In genomic region chr2:191851159-191851558, GRCh38 we compare ENCODE assay signal across 35 cellular contexts. TPM values are rescaled to one million over a fixed set of nuclear protein-coding genes. Genes with fewer than 3 reads are reported as not detected.
"Had no signal": no experiment of that assay in that cellular context is flagged by ENCODE, and none has a peak within 500 bp of the region (broad histone marks: within the 10 kb centered on the region; RNA-seq: fewer than 3 reads in every experiment).

No MANE protein-coding gene starts in this region.

- H3K27ac ChIP-seq: ascending aorta, cardiac muscle cell, WERI-Rb-1 had no signal

- H3K4me3 ChIP-seq: ascending aorta, cardiac muscle cell had no signal

- ATAC-seq: activated CD4-positive, alpha-beta T cell treated with anti-CD3 and anti-CD28 coated beads for 36 hours; activated CD4-positive, CD25-positive, alpha-beta regulatory T cell treated with anti-CD3 and anti-CD28 coated beads, Interleukin-2, amount 50 U/mL, for 24 hours; activated CD8-positive, alpha-beta memory T cell treated with anti-CD3 and anti-CD28 coated beads, Interleukin-2, amount 10 ng/mL, durations not matched to agents 7 days and 5 days; activated CD8-positive, alpha-beta T cell treated with anti-CD3 and anti-CD28 coated beads, Interleukin-2, amount 10 ng/mL, durations not matched to agents 7 days and 5 days; activated naive CD8-positive, alpha-beta T cell treated with anti-CD3 and anti-CD28 coated beads, Interleukin-2, amount 50 U/mL, for 24 hours; WTC11 had no signal

- H3K36me3 ChIP-seq: ascending aorta, cardiac muscle cell, WERI-Rb-1 had no signal

- H3K9me3 ChIP-seq: ascending aorta had no signal

- FAIRE-seq: bronchial epithelial cell, TTC549 had no signal

- H3K27me3 ChIP-seq: ascending aorta, cardiac muscle cell had no signal

- DNase-seq: activated CD4-positive, alpha-beta memory T cell treated with anti-CD3 and anti-CD28 coated beads, Interleukin-2, amount 10 ng/mL, durations not matched to agents 7 days and 5 days; activated CD4-positive, alpha-beta T cell treated with anti-CD3 and anti-CD28 coated beads for 1 hour; activated CD4-positive, alpha-beta T cell treated with anti-CD3 and anti-CD28 coated beads for 36 hours; activated CD4-positive, alpha-beta T cell treated with anti-CD3 and anti-CD28 coated beads for 48 hours; activated CD4-positive, alpha-beta T cell treated with anti-CD3 and anti-CD28 coated beads, Interleukin-2, amount 10 ng/mL, durations not matched to agents 7 days and 5 days; activated CD4-positive, alpha-beta T cell treated with anti-CD3 and anti-CD28 coated beads, Interleukin-2, amount 50 U/mL, for 48 hours; activated CD4-positive, CD25-positive, alpha-beta regulatory T cell; activated CD8-positive, alpha-beta memory T cell treated with anti-CD3 and anti-CD28 coated beads for 24 hours; activated CD8-positive, alpha-beta memory T cell treated with anti-CD3 and anti-CD28 coated beads, Interleukin-2, amount 10 ng/mL, durations not matched to agents 7 days and 5 days; activated CD8-positive, alpha-beta memory T cell treated with anti-CD3 and anti-CD28 coated beads, Interleukin-2, amount 50 U/mL, for 48 hours; activated CD8-positive, alpha-beta T cell treated with anti-CD3 and anti-CD28 coated beads, Interleukin-2, amount 10 ng/mL, durations not matched to agents 7 days and 5 days; activated effector memory CD4-positive, alpha-beta T cell treated with Interleukin-2 at 50 U/mL for 16 hours; activated gamma-delta T cell; activated naive CD4-positive, alpha-beta T cell treated with anti-CD3 and anti-CD28 coated beads, Interleukin-2, amount 10 ng/mL, durations not matched to agents 7 days and 5 days; activated naive CD4-positive, alpha-beta T cell treated with Interleukin-2 at 50 U/mL for 16 hours; activated naive CD8-positive, alpha-beta T cell treated with anti-CD3 and anti-CD28 coated beads, Interleukin-2, amount 10 ng/mL, durations not matched to agents 7 days and 5 days; activated naive CD8-positive, alpha-beta T cell treated with anti-CD3 and anti-CD28 coated beads, Interleukin-2, amount 50 U/mL, for 24 hours; activated T-cell treated with anti-CD3 and anti-CD28 coated beads, Interleukin-2, amount 50 U/mL, for 24 hours; activated T-cell treated with anti-CD3 and anti-CD28 coated beads, Interleukin-2, amount 50 U/mL, for 48 hours; amygdala; anterior cingulate cortex; caudate nucleus; cerebellar nuclear complex; SW 1271; T-helper 1 cell; T-helper 2 cell; T-helper 9 cell; WERI-Rb-1 had no signal

RNA-seq across cellular contexts. Expression of gene CAVIN2, which starts 4.3 kb away (rescaled TPM):
- total RNA-seq: activated CD4-positive, alpha-beta memory T cell treated with anti-CD3 and anti-CD28 coated beads, Interleukin-2, amount 10 ng/mL, durations not matched to agents 7 days and 5 days; activated CD4-positive, alpha-beta T cell treated with anti-CD3 and anti-CD28 coated beads for 36 hours; activated CD4-positive, alpha-beta T cell treated with anti-CD3 and anti-CD28 coated beads, Interleukin-2, amount 10 ng/mL, durations not matched to agents 7 days and 5 days; activated CD8-positive, alpha-beta memory T cell treated with anti-CD3 and anti-CD28 coated beads, Interleukin-2, amount 10 ng/mL, durations not matched to agents 7 days and 5 days; activated CD8-positive, alpha-beta T cell treated with anti-CD3 and anti-CD28 coated beads, Interleukin-2, amount 10 ng/mL, durations not matched to agents 7 days and 5 days; activated naive CD8-positive, alpha-beta T cell treated with anti-CD3 and anti-CD28 coated beads, Interleukin-2, amount 10 ng/mL, durations not matched to agents 7 days and 5 days; activated T-helper 2 cell treated with anti-CD3 and anti-CD28 coated beads, Interferon-gamma antibody, Interleukin-2, Interleukin-4, amounts not matched to agents 10 μg/mL and 5 μg/mL and 100 μg/mL, durations not matched to agents 14 hours and 24 hours and 36 hours had no signal
